Comparison of ENCODE assay signal across 10 cellular contexts in the genomic region with DNA sequence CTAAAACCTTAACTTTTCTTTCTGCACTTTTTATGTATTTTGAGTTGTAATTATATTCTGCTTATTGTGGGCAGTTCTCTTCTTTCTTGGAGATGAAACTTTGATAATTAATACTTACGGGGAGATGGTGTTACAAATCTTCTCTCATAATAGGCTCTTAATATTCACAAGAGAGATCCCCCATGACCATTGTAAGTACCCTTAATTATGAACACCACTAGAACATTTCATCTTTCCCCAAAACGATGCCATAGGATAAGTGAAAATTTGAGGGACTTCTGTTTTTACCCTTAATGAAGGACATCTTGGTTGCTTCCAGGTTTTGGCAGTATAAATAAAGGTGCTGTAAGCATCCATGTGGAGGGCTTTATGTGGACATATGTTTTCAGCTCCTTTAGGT.
DNase-seq lines count a peak whose midpoint lies in the region; ATAC-seq and TF ChIP-seq lines count a peak whose summit lies in the region.
"Had no signal": no experiment of that assay in that cellular context is flagged by ENCODE, and none has a peak within 500 bp of the region (broad histone marks: within the 10 kb centered on the region; RNA-seq: fewer than 3 reads in every experiment).

No MANE protein-coding gene starts in this region.

- H3K27me3 Mint-ChIP-seq in MCF 10A (ENCODE audit: insufficient read depth, unreplicated experiment): no peaks in the 10 kb centered on the region
- no peaks in the 10 kb centered on the region for H3K27me3 Mint-ChIP-seq in natural killer cell (ENCODE audit: low read depth in 2 of 2)

- H3K4me3 Mint-ChIP-seq in MCF 10A (ENCODE audit: unreplicated experiment) (peak overlapping the region; percentile 67), natural killer cell (peak overlapping the region; percentile 81)

- H3K4me3 ChIP-seq in BJ (ENCODE audit: low read depth, low read length) (peak overlapping the region; percentile 33), LNCaP clone FGC (ENCODE audit: low read depth, low read length) (peak overlapping the region; percentile 6; the same call in 1 of the 2 replicates)

- BruUV-seq in MCF 10A (replicated peaks; lab: Mats Ljungman, UMichigan): no TSS peak

- peaks cover 12% of the 10 kb centered on the region for H3K36me3 Mint-ChIP-seq in MCF 10A (ENCODE audit: insufficient read depth, unreplicated experiment)
- no peaks in the 10 kb centered on the region for H3K36me3 Mint-ChIP-seq in natural killer cell

- ATAC-seq in natural killer cell: no peak
- ATAC-seq in GM19324 (IDR thresholded peaks at IDR 0.05; ENCODE audit: low FRiP score, unreplicated experiment): no peak
- no peak for ATAC-seq in HG02840 (IDR thresholded peaks at IDR 0.05; ENCODE audit: low FRiP score, unreplicated experiment)
- ATAC-seq in left lobe of liver: no peak

- CTCF ChIA-PET in BJ (lab: Yijun Ruan, JAX): no interaction called here
- CTCF ChIA-PET in MCF 10A (lab: Yijun Ruan, JAX): interaction anchor here (1.0 kb wide), 1 partner anchor 251 kb away, joined by 3 read pairs; no protein-coding TSS in a partner anchor

- peaks cover 20% of the 10 kb centered on the region for H3K4me1 Mint-ChIP-seq in MCF 10A (ENCODE audit: insufficient read depth, unreplicated experiment)
- H3K4me1 Mint-ChIP-seq in natural killer cell: peaks cover 62 to 75% of the 10 kb centered on the region in 2 donors

- DNase-seq in BJ (ENCODE audit: low read depth): no peak
- no peak for DNase-seq in LNCaP clone FGC (ENCODE audit: low read depth)
- no peak for DNase-seq in MCF 10A (ENCODE audit: unreplicated experiment)
- DNase-seq in natural killer cell: no peak
- DNase-seq in AG20443 (ENCODE audit: low spot score): no peak
- DNase-seq in left lobe of liver (ENCODE audit: low spot score): no peak
- DNase-seq: NCI-H1092 treated with DMSO at 0.1 percent for 48 hours, SIG-M5 had no signal

- H3K9me3 Mint-ChIP-seq in MCF 10A (ENCODE audit: unreplicated experiment) (no peaks in the 10 kb centered on the region), natural killer cell (no peaks in the 10 kb centered on the region)

- TF ChIP-seq CTCF in BJ (IDR thresholded peaks at IDR 0.05; ENCODE audit: insufficient read depth, low read depth, low read length): no peak
- TF ChIP-seq CTCF in LNCaP clone FGC (IDR thresholded peaks at IDR 0.05; ENCODE audit: control insufficient read depth, extremely low read depth, insufficient read depth): no peak
- no peak for TF ChIP-seq CTCF in MCF 10A (IDR thresholded peaks at IDR 0.05; ENCODE audit: unreplicated experiment)
- TF ChIP-seq CTCF in natural killer cell (IDR thresholded peaks at IDR 0.05): no peak

- H3K36me3 ChIP-seq in BJ (ENCODE audit: control insufficient read depth, insufficient read depth, low read length): no peaks in the 10 kb centered on the region

- H3K27me3 ChIP-seq in BJ (ENCODE audit: control insufficient read depth, insufficient read depth, low read length): no peaks in the 10 kb centered on the region

- intact Hi-C loops in MCF 10A (cut with micrococcal nuclease): no loop called here
- intact Hi-C loops in natural killer cell (cut with micrococcal nuclease): loop anchor here (5.0 kb wide), 1 partner anchor 38 kb away; no protein-coding TSS in a partner anchor

- POLR2A ChIA-PET in BJ (lab: Charles Lee): no interaction called here
- POLR2A ChIA-PET in MCF 10A (lab: Yijun Ruan, JAX): interaction anchor here (0.8 to 4.2 kb wide), 9 partner anchors 11 to 231 kb away, joined by 3 to 24 read pairs (median 4); partner anchors contain the start of gene PIAS1

- H3K27ac Mint-ChIP-seq in MCF 10A (ENCODE audit: low read depth, unreplicated experiment) (peak overlapping the region; percentile 43), natural killer cell (peak overlapping the region; percentile 85 to 88)
